In the genomic region with DNA sequence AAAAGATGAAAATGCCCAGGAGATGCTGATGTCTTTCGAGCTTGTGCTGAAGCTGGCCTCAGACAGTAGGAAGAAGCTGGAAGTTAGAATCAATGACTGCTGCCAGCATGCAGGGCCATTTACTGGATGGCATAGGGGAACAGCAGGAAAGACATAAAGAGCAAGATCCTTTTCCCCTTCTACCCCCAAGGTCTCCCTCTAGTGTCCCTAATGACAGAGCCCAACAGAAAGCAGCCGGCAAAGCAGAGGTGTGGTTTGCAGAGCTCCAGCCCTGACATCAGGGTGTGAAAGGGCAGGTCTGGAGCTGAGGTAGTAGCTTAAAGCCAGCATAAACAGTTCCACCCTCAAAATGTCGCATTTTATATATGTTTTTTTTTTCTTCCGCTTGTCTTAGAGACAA, we compare ENCODE assay signal across 16 cellular contexts.
"Had no signal": no experiment of that assay in that cellular context is flagged by ENCODE, and none has a peak within 500 bp of the region (broad histone marks: within the 10 kb centered on the region; RNA-seq: fewer than 3 reads in every experiment).

No MANE protein-coding gene starts in this region.

- DNase-seq: activated B cell treated with CpG ODN at 0.5 μM for 24 hours; activated CD4-positive, alpha-beta T cell treated with anti-CD3 and anti-CD28 coated beads for 48 hours; activated CD8-positive, alpha-beta T cell treated with anti-CD3 and anti-CD28 coated beads for 36 hours; activated effector memory CD4-positive, alpha-beta T cell treated with Interleukin-2 at 50 U/mL for 16 hours; activated T-cell treated with anti-CD3 and anti-CD28 coated beads, Interleukin-2, amount 50 U/mL, for 4 hours; adrenal gland; dorsolateral prefrontal cortex; erythroblast; heart right ventricle; naive thymus-derived CD4-positive, alpha-beta T cell; pancreas; stimulated activated CD4-positive, alpha-beta T cell treated with anti-CD3 and anti-CD28 coated beads, Interleukin-2, amount 100 ng/mL, for 48 hours; tibial artery had no signal

- H3K4me3 ChIP-seq: adrenal gland, dorsolateral prefrontal cortex, gastroesophageal sphincter, heart right ventricle, pancreas, tibial artery had no signal

- H3K36me3 ChIP-seq: adrenal gland, gastroesophageal sphincter, heart right ventricle, pancreas, tibial artery had no signal

- H3K4me1 Mint-ChIP-seq: activated B cell treated with CpG ODN at 0.5 μM for 24 hours; activated naive CD4-positive, alpha-beta T cell treated with anti-CD3 and anti-CD28 coated beads, Interleukin-2, amount 50 U/mL, for 24 hours; stimulated activated memory B cell treated with anti-CD40 and anti-IgM and Interleukin-4, amounts not matched to agents 10 μg/mL and 1 μg/mL and 100 μg/mL, for 72 hours had no signal

- H3K27ac ChIP-seq: adrenal gland, dorsolateral prefrontal cortex, gastroesophageal sphincter, heart right ventricle, pancreas, tibial artery had no signal

- H3K27me3 ChIP-seq: adrenal gland, pancreas, tibial artery had no signal

- H3K9me3 Mint-ChIP-seq: activated B cell treated with CpG ODN at 0.5 μM for 24 hours; activated naive CD4-positive, alpha-beta T cell treated with anti-CD3 and anti-CD28 coated beads, Interleukin-2, amount 50 U/mL, for 24 hours; activated T-cell treated with anti-CD3 and anti-CD28 coated beads, Interleukin-2, amount 50 U/mL, for 4 hours; stimulated activated memory B cell treated with anti-CD40 and anti-IgM and Interleukin-4, amounts not matched to agents 10 μg/mL and 1 μg/mL and 100 μg/mL, for 72 hours had no signal

- H3K4me3 Mint-ChIP-seq: activated B cell treated with CpG ODN at 0.5 μM for 24 hours; activated CD8-positive, alpha-beta T cell treated with anti-CD3 and anti-CD28 coated beads for 36 hours; activated naive CD4-positive, alpha-beta T cell treated with anti-CD3 and anti-CD28 coated beads, Interleukin-2, amount 50 U/mL, for 24 hours; activated T-cell treated with anti-CD3 and anti-CD28 coated beads, Interleukin-2, amount 50 U/mL, for 4 hours; naive thymus-derived CD4-positive, alpha-beta T cell; stimulated activated memory B cell treated with anti-CD40 and anti-IgM and Interleukin-4, amounts not matched to agents 10 μg/mL and 1 μg/mL and 100 μg/mL, for 72 hours had no signal

- H3K36me3 Mint-ChIP-seq: activated naive CD4-positive, alpha-beta T cell treated with anti-CD3 and anti-CD28 coated beads, Interleukin-2, amount 50 U/mL, for 24 hours; naive thymus-derived CD4-positive, alpha-beta T cell; stimulated activated memory B cell treated with anti-CD40 and anti-IgM and Interleukin-4, amounts not matched to agents 10 μg/mL and 1 μg/mL and 100 μg/mL, for 72 hours had no signal

- H3K9me3 ChIP-seq: adrenal gland, gastroesophageal sphincter, heart right ventricle, pancreas, tibial artery had no signal

- H3K4me1 ChIP-seq: adrenal gland, gastroesophageal sphincter, heart right ventricle, pancreas, tibial artery had no signal

- H3K27me3 Mint-ChIP-seq: activated B cell treated with CpG ODN at 0.5 μM for 24 hours; activated CD8-positive, alpha-beta T cell treated with anti-CD3 and anti-CD28 coated beads for 36 hours; activated naive CD4-positive, alpha-beta T cell treated with anti-CD3 and anti-CD28 coated beads, Interleukin-2, amount 50 U/mL, for 24 hours; stimulated activated memory B cell treated with anti-CD40 and anti-IgM and Interleukin-4, amounts not matched to agents 10 μg/mL and 1 μg/mL and 100 μg/mL, for 72 hours had no signal

- H3K27ac Mint-ChIP-seq: activated B cell treated with CpG ODN at 0.5 μM for 24 hours; activated CD8-positive, alpha-beta T cell treated with anti-CD3 and anti-CD28 coated beads for 36 hours; activated naive CD4-positive, alpha-beta T cell treated with anti-CD3 and anti-CD28 coated beads, Interleukin-2, amount 50 U/mL, for 24 hours; naive thymus-derived CD4-positive, alpha-beta T cell; stimulated activated memory B cell treated with anti-CD40 and anti-IgM and Interleukin-4, amounts not matched to agents 10 μg/mL and 1 μg/mL and 100 μg/mL, for 72 hours had no signal
